9 cellular contexts compared by ENCODE assay signal in genomic region chr3:12394516-12395271, GRCh38.
DNase-seq lines count a peak whose midpoint lies in the region; ATAC-seq and TF ChIP-seq lines count a peak whose summit lies in the region.
"Had no signal": no experiment of that assay in that cellular context is flagged by ENCODE, and none has a peak within 500 bp of the region (broad histone marks: within the 10 kb centered on the region; RNA-seq: fewer than 3 reads in every experiment).

No MANE protein-coding gene starts in this region.

- peak overlapping the region in 3 of 7 donors; percentile 3 to 76 (median 37) for H3K27ac Mint-ChIP-seq in CD4-positive, alpha-beta memory T cell
- peak overlapping the region; percentile 18 for H3K27ac Mint-ChIP-seq in activated CD4-positive, alpha-beta memory T cell treated with anti-CD3 and anti-CD28 coated beads for 36 hours
- H3K27ac Mint-ChIP-seq in WTC11 = no peak overlapping the region

- intact Hi-C loops in CD4-positive, alpha-beta memory T cell (cut with micrococcal nuclease) = no loop called here
- intact Hi-C loops in activated CD4-positive, alpha-beta memory T cell treated with anti-CD3 and anti-CD28 coated beads for 36 hours (cut with micrococcal nuclease) = loop anchor here (1.0 to 2.0 kb wide), 6 partner anchors 10 to 201 kb away; no protein-coding TSS in a partner anchor

- POLR2A ChIA-PET in CD4-positive, alpha-beta memory T cell (lab: Charles Lee; ENCODE audit: partially characterized antibody) = interaction anchor here (0.8 kb wide), 1 partner anchor 12 kb away, joined by 3 read pairs; no protein-coding TSS in a partner anchor
- POLR2A ChIA-PET in activated CD4-positive, alpha-beta memory T cell treated with anti-CD3 and anti-CD28 coated beads for 36 hours (lab: Charles Lee) = interaction anchor here (0.7 to 1.9 kb wide), 2 partner anchors 10 to 23 kb away, joined by 3 to 6 read pairs; no protein-coding TSS in a partner anchor
- POLR2A ChIA-PET in WTC11 (lab: Charles Lee) = no interaction called here

- no peaks in the 10 kb centered on the region for H3K27me3 ChIP-seq in CD4-positive, alpha-beta memory T cell (ENCODE audit: insufficient read depth, low read length)

- H3K4me3 ChIP-seq in CD4-positive, alpha-beta memory T cell (ENCODE audit: low read length in 2 of 2) = peak overlapping the region in 1 of 2 donors; percentile 33

- TF ChIP-seq CTCF in WTC11 (IDR thresholded peaks at IDR 0.05) = no peak

- H3K27me3 Mint-ChIP-seq in CD4-positive, alpha-beta memory T cell = peaks cover 4 to 14% of the 10 kb centered on the region in 2 donors
- peaks cover 27% of the 10 kb centered on the region for H3K27me3 Mint-ChIP-seq in activated CD4-positive, alpha-beta memory T cell treated with anti-CD3 and anti-CD28 coated beads for 36 hours
- H3K27me3 Mint-ChIP-seq in WTC11 (ENCODE audit: low read depth) = no peaks in the 10 kb centered on the region; the same call in 1 of the 2 replicates

- H3K9me3 ChIP-seq in CD4-positive, alpha-beta memory T cell (ENCODE audit: control insufficient read depth in 1 of 2, low read length in 2 of 2) = no peaks in the 10 kb centered on the region

- DNase-seq in CD4-positive, alpha-beta memory T cell = no peak
- no peak for DNase-seq in activated CD4-positive, alpha-beta memory T cell treated with anti-CD3 and anti-CD28 coated beads for 36 hours
- no peak for DNase-seq in NCI-H446 (lab: John Stamatoyannopoulos, UW)
- DNase-seq in WTC11 (ENCODE audit: low spot score) = no peak
- DNase-seq in stimulated activated CD4-positive, alpha-beta T cell treated with anti-CD3 and anti-CD28 coated beads, Interleukin-15, amount 100 ng/mL, for 24 hours = no peak
- DNase-seq: NK-92 treated with Interleukin-12 subunit alpha and Interleukin-12 subunit beta, amount 100 ng/mL, for 24 hours had no signal

- no peaks in the 10 kb centered on the region for H3K36me3 Mint-ChIP-seq in CD4-positive, alpha-beta memory T cell
- no peaks in the 10 kb centered on the region for H3K36me3 Mint-ChIP-seq in activated CD4-positive, alpha-beta memory T cell treated with anti-CD3 and anti-CD28 coated beads for 36 hours
- no peaks in the 10 kb centered on the region for H3K36me3 Mint-ChIP-seq in WTC11

- no peaks in the 10 kb centered on the region for H3K9me3 Mint-ChIP-seq in CD4-positive, alpha-beta memory T cell
- H3K9me3 Mint-ChIP-seq in activated CD4-positive, alpha-beta memory T cell treated with anti-CD3 and anti-CD28 coated beads for 36 hours = no peaks in the 10 kb centered on the region
- no peaks in the 10 kb centered on the region for H3K9me3 Mint-ChIP-seq in WTC11

- peaks cover 13% of the 10 kb centered on the region for H3K4me1 ChIP-seq in CD4-positive, alpha-beta memory T cell (ENCODE audit: insufficient read depth, low read length)

- ATAC-seq in GM19328 (IDR thresholded peaks at IDR 0.05; ENCODE audit: unreplicated experiment) (peak; percentile 8), HG03064 (IDR thresholded peaks at IDR 0.05; ENCODE audit: low read depth, unreplicated experiment) (peak; percentile 5), WTC11 (no peak), GM18520 (IDR thresholded peaks at IDR 0.05; ENCODE audit: unreplicated experiment) (no peak)

- H3K27ac ChIP-seq in CD4-positive, alpha-beta memory T cell (ENCODE audit: low read depth, low read length) = no peak overlapping the region

- CTCF ChIA-PET in CD4-positive, alpha-beta memory T cell (lab: Charles Lee; ENCODE audit: partially characterized antibody) = interaction anchor here (0.5 to 1.2 kb wide), 3 partner anchors 14 to 750 kb away, joined by 3 read pairs; no protein-coding TSS in a partner anchor
- CTCF ChIA-PET in activated CD4-positive, alpha-beta memory T cell treated with anti-CD3 and anti-CD28 coated beads for 36 hours (lab: Charles Lee) = interaction anchor here (1.2 to 2.8 kb wide), 4 partner anchors 76 to 260 kb away, joined by 3 to 10 read pairs (median 5); no protein-coding TSS in a partner anchor
- CTCF ChIA-PET in WTC11 (lab: Charles Lee) = interaction anchor here (2.3 kb wide), 1 partner anchor 85 kb away, joined by 7 read pairs; no protein-coding TSS in a partner anchor

- peak overlapping the region in 7 of 8 donors; percentile 42 to 89 (median 77) for H3K4me3 Mint-ChIP-seq in CD4-positive, alpha-beta memory T cell
- H3K4me3 Mint-ChIP-seq in activated CD4-positive, alpha-beta memory T cell treated with anti-CD3 and anti-CD28 coated beads for 36 hours = peak overlapping the region; percentile 34
- no peak overlapping the region for H3K4me3 Mint-ChIP-seq in WTC11

- H3K36me3 ChIP-seq in CD4-positive, alpha-beta memory T cell (ENCODE audit: insufficient read depth, low read length) = no peaks in the 10 kb centered on the region

- H3K4me1 Mint-ChIP-seq in CD4-positive, alpha-beta memory T cell = peaks cover 8 to 13% (median 11%) of the 10 kb centered on the region in 4 donors
- peaks cover 14% of the 10 kb centered on the region for H3K4me1 Mint-ChIP-seq in activated CD4-positive, alpha-beta memory T cell treated with anti-CD3 and anti-CD28 coated beads for 36 hours (ENCODE audit: low read depth)
- no peaks in the 10 kb centered on the region for H3K4me1 Mint-ChIP-seq in WTC11

TF ChIP-seq in WTC11, 78 proteins besides CTCF, POLR2A, EP300 and RAD21:
- TF ChIP-seq MYBL2 (CRISPR knock-in tag; IDR thresholded peaks at IDR 0.05) = no peak
- no peak for TF ChIP-seq TEAD4 (CRISPR knock-in tag; IDR thresholded peaks at IDR 0.05)
- no peak for TF ChIP-seq ZNF425 (CRISPR knock-in tag; conservative IDR thresholded peaks at IDR 0.05)
- TF ChIP-seq, protein P1, sequence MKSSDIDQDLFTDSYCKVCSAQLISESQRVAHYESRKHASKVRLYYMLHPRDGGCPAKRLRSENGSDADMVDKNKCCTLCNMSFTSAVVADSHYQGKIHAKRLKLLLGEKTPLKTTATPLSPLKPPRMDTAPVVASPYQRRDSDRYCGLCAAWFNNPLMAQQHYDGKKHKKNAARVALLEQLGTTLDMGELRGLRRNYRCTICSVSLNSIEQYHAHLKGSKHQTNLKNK (CRISPR knock-in tag; IDR thresholded peaks at IDR 0.05) = no peak
- no peak for TF ChIP-seq CBFB (CRISPR knock-in tag; IDR thresholded peaks at IDR 0.05; ENCODE audit: low read depth)
- TF ChIP-seq ATF1 (CRISPR knock-in tag; IDR thresholded peaks at IDR 0.05) = no peak
- no peak for TF ChIP-seq FOXP1 (CRISPR knock-in tag; IDR thresholded peaks at IDR 0.05; ENCODE audit: borderline replicate concordance)

Comparison
In these comparisons a context has a peak if more than half of its experiments do, and no peak if none do; other contexts are left out.
1. ATAC-seq: peak in GM19328 (single experiment) and HG03064 (single experiment); none in WTC11 (single experiment) and GM18520 (single experiment).